ENCODE assay signal across 1 cellular context in the genomic region with DNA sequence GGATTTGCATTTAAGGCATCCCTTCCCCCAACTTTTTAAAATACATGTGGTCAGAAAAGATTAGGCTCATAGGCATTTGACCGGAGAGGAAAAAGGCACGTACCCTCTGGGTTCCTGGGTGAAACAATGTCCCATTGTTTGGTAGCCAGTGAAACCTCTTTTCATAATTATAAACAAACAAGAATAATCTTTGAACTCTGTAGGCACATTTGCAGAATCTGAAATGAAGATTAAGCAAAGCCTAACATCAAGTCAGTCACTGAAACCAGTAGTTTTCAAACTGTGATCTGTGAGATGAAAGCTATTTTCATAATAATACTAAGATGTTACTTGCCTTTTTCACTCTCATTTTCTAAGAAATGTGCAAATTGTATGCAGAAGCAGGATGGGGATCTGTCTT.
A peak's percentile ranks its signal among the peaks of the same experiment; 100 is the strongest.
TF ChIP-seq lines count a peak whose summit lies in the region.

No MANE protein-coding gene starts in this region.

TF ChIP-seq in HepG2, 621 proteins besides CTCF, POLR2A, EP300 and RAD21 (continued from another document):
- TF ChIP-seq, protein P1, sequence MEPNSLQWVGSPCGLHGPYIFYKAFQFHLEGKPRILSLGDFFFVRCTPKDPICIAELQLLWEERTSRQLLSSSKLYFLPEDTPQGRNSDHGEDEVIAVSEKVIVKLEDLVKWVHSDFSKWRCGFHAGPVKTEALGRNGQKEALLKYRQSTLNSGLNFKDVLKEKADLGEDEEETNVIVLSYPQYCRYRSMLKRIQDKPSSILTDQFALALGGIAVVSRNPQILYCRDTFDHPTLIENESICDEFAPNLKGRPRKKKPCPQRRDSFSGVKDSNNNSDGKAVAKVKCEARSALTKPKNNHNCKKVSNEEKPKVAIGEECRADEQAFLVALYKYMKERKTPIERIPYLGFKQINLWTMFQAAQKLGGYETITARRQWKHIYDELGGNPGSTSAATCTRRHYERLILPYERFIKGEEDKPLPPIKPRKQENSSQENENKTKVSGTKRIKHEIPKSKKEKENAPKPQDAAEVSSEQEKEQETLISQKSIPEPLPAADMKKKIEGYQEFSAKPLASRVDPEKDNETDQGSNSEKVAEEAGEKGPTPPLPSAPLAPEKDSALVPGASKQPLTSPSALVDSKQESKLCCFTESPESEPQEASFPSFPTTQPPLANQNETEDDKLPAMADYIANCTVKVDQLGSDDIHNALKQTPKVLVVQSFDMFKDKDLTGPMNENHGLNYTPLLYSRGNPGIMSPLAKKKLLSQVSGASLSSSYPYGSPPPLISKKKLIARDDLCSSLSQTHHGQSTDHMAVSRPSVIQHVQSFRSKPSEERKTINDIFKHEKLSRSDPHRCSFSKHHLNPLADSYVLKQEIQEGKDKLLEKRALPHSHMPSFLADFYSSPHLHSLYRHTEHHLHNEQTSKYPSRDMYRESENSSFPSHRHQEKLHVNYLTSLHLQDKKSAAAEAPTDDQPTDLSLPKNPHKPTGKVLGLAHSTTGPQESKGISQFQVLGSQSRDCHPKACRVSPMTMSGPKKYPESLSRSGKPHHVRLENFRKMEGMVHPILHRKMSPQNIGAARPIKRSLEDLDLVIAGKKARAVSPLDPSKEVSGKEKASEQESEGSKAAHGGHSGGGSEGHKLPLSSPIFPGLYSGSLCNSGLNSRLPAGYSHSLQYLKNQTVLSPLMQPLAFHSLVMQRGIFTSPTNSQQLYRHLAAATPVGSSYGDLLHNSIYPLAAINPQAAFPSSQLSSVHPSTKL (CRISPR knock-in tag; IDR thresholded peaks at IDR 0.05), result peak; percentile 86
- TF ChIP-seq NRL (CRISPR knock-in tag; IDR thresholded peaks at IDR 0.05; ENCODE audit: borderline replicate concordance), result no peak
- TF ChIP-seq ZNF703 (CRISPR knock-in tag; IDR thresholded peaks at IDR 0.05; ENCODE audit: borderline replicate concordance), result no peak
- no peak for TF ChIP-seq ZNF784 (CRISPR knock-in tag; IDR thresholded peaks at IDR 0.05; ENCODE audit: borderline replicate concordance)
- no peak for TF ChIP-seq ZNF883 (CRISPR knock-in tag; IDR thresholded peaks at IDR 0.05; ENCODE audit: not compliant biosample characterization)
- peak; percentile 58 for TF ChIP-seq CEBPG (CRISPR knock-in tag; IDR thresholded peaks at IDR 0.05)
- TF ChIP-seq BCL6 (CRISPR knock-in tag; IDR thresholded peaks at IDR 0.05), result peak; percentile 51
- TF ChIP-seq MIXL1 (CRISPR knock-in tag; IDR thresholded peaks at IDR 0.05), result peak; percentile 64; the same call in 1 of the 2 replicates
- TF ChIP-seq HDAC2 (CRISPR knock-in tag; IDR thresholded peaks at IDR 0.05), result 0 out of 2 replicates have a peak, but pooled peaks have one; percentile 26
- TF ChIP-seq ZNF230 (CRISPR knock-in tag; IDR thresholded peaks at IDR 0.05), result peak; percentile 9; the same call in 1 of the 2 replicates
- TF ChIP-seq CEBPB (IDR thresholded peaks at IDR 0.05; ENCODE audit: borderline replicate concordance, low read depth, low read length), result 0 out of 2 replicates have a peak, but pooled peaks have one; percentile 16
- peak; percentile 40; the same call in 1 of the 2 replicates for TF ChIP-seq ETV5 (CRISPR knock-in tag; IDR thresholded peaks at IDR 0.05; ENCODE audit: borderline replicate concordance)
- TF ChIP-seq GFI1 (CRISPR knock-in tag; IDR thresholded peaks at IDR 0.05; ENCODE audit: borderline replicate concordance), result no peak
- TF ChIP-seq JDP2 (CRISPR knock-in tag; IDR thresholded peaks at IDR 0.05; ENCODE audit: borderline replicate concordance), result no peak
- peak; percentile 66; the same call in 1 of the 2 replicates for TF ChIP-seq SALL1 (CRISPR knock-in tag; IDR thresholded peaks at IDR 0.05)
- no peak for TF ChIP-seq PRMT3 (CRISPR knock-in tag; IDR thresholded peaks at IDR 0.05; ENCODE audit: borderline replicate concordance, low read depth)
- TF ChIP-seq, protein P2, sequence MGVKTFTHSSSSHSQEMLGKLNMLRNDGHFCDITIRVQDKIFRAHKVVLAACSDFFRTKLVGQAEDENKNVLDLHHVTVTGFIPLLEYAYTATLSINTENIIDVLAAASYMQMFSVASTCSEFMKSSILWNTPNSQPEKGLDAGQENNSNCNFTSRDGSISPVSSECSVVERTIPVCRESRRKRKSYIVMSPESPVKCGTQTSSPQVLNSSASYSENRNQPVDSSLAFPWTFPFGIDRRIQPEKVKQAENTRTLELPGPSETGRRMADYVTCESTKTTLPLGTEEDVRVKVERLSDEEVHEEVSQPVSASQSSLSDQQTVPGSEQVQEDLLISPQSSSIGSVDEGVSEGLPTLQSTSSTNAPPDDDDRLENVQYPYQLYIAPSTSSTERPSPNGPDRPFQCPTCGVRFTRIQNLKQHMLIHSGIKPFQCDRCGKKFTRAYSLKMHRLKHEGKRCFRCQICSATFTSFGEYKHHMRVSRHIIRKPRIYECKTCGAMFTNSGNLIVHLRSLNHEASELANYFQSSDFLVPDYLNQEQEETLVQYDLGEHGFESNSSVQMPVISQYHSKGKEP (CRISPR knock-in tag; IDR thresholded peaks at IDR 0.05), result no peak
- peak; percentile 52 for TF ChIP-seq ASH2L (IDR thresholded peaks at IDR 0.05; ENCODE audit: insufficient read length, low read depth, low read length)
- no peak for TF ChIP-seq CC2D1A (CRISPR knock-in tag; IDR thresholded peaks at IDR 0.05)
- TF ChIP-seq IKZF4 (CRISPR knock-in tag; IDR thresholded peaks at IDR 0.05; ENCODE audit: borderline replicate concordance, low read depth, not compliant biosample characterization), result no peak
- TF ChIP-seq HMG20A (CRISPR knock-in tag; IDR thresholded peaks at IDR 0.05; ENCODE audit: borderline replicate concordance), result peak; percentile 19; the same call in 1 of the 2 replicates
- TF ChIP-seq ZUFSP (CRISPR knock-in tag; IDR thresholded peaks at IDR 0.05; ENCODE audit: borderline replicate concordance), result no peak
- TF ChIP-seq HOXA3 (CRISPR knock-in tag; IDR thresholded peaks at IDR 0.05), result peak; percentile 20; the same call in 1 of the 2 replicates
- peak; percentile 84; the same call in 1 of the 2 replicates for TF ChIP-seq ISL2 (CRISPR knock-in tag; IDR thresholded peaks at IDR 0.05)
- no peak for TF ChIP-seq U2AF2 (IDR thresholded peaks at IDR 0.05; ENCODE audit: low read depth, low read length)
- TF ChIP-seq BCLAF1 (IDR thresholded peaks at IDR 0.05), result no peak
- no peak for TF ChIP-seq RFXANK (CRISPR knock-in tag; IDR thresholded peaks at IDR 0.05)
- no peak for TF ChIP-seq ZSCAN31 (CRISPR knock-in tag; IDR thresholded peaks at IDR 0.05; ENCODE audit: low read depth)
- TF ChIP-seq, protein P3, sequence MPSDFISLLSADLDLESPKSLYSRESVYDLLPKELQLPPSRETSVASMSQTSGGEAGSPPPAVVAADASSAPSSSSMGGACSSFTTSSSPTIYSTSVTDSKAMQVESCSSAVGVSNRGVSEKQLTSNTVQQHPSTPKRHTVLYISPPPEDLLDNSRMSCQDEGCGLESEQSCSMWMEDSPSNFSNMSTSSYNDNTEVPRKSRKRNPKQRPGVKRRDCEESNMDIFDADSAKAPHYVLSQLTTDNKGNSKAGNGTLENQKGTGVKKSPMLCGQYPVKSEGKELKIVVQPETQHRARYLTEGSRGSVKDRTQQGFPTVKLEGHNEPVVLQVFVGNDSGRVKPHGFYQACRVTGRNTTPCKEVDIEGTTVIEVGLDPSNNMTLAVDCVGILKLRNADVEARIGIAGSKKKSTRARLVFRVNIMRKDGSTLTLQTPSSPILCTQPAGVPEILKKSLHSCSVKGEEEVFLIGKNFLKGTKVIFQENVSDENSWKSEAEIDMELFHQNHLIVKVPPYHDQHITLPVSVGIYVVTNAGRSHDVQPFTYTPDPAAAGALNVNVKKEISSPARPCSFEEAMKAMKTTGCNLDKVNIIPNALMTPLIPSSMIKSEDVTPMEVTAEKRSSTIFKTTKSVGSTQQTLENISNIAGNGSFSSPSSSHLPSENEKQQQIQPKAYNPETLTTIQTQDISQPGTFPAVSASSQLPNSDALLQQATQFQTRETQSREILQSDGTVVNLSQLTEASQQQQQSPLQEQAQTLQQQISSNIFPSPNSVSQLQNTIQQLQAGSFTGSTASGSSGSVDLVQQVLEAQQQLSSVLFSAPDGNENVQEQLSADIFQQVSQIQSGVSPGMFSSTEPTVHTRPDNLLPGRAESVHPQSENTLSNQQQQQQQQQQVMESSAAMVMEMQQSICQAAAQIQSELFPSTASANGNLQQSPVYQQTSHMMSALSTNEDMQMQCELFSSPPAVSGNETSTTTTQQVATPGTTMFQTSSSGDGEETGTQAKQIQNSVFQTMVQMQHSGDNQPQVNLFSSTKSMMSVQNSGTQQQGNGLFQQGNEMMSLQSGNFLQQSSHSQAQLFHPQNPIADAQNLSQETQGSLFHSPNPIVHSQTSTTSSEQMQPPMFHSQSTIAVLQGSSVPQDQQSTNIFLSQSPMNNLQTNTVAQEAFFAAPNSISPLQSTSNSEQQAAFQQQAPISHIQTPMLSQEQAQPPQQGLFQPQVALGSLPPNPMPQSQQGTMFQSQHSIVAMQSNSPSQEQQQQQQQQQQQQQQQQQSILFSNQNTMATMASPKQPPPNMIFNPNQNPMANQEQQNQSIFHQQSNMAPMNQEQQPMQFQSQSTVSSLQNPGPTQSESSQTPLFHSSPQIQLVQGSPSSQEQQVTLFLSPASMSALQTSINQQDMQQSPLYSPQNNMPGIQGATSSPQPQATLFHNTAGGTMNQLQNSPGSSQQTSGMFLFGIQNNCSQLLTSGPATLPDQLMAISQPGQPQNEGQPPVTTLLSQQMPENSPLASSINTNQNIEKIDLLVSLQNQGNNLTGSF (CRISPR knock-in tag; IDR thresholded peaks at IDR 0.05), result no peak
- TF ChIP-seq NCOR1 (IDR thresholded peaks at IDR 0.05; ENCODE audit: borderline replicate concordance, low read length), result peak; percentile 77; the same call in 1 of the 2 replicates
- TF ChIP-seq SIX1 (CRISPR knock-in tag; IDR thresholded peaks at IDR 0.05; ENCODE audit: borderline replicate concordance), result peak; percentile 34; the same call in 1 of the 2 replicates
- no peak for TF ChIP-seq IRF9 (CRISPR knock-in tag; IDR thresholded peaks at IDR 0.05; ENCODE audit: borderline replicate concordance)
- peak; percentile 83 for TF ChIP-seq MED1 (CRISPR knock-in tag; IDR thresholded peaks at IDR 0.05)
- TF ChIP-seq NFIC (IDR thresholded peaks at IDR 0.05; ENCODE audit: low read length), result peak; percentile 71
- TF ChIP-seq, protein P4, sequence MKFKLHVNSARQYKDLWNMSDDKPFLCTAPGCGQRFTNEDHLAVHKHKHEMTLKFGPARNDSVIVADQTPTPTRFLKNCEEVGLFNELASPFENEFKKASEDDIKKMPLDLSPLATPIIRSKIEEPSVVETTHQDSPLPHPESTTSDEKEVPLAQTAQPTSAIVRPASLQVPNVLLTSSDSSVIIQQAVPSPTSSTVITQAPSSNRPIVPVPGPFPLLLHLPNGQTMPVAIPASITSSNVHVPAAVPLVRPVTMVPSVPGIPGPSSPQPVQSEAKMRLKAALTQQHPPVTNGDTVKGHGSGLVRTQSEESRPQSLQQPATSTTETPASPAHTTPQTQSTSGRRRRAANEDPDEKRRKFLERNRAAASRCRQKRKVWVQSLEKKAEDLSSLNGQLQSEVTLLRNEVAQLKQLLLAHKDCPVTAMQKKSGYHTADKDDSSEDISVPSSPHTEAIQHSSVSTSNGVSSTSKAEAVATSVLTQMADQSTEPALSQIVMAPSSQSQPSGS (CRISPR knock-in tag; IDR thresholded peaks at IDR 0.05), result 0 out of 2 replicates have a peak, but pooled peaks have one; percentile 24
- no peak for TF ChIP-seq SALL2 (CRISPR knock-in tag; IDR thresholded peaks at IDR 0.05)
- no peak for TF ChIP-seq SP1 (IDR thresholded peaks at IDR 0.05)
- TF ChIP-seq SP1 (CRISPR knock-in tag; IDR thresholded peaks at IDR 0.05), result no peak
TF ChIP-seq in HepG2: peak in this region for 60.
